9 cellular contexts compared by ENCODE assay signal in genomic region chr3:122678496-122678895, GRCh38. TPM values are rescaled to one million over a fixed set of nuclear protein-coding genes. Genes with fewer than 3 reads are reported as not detected.
DNase-seq lines count a peak whose midpoint lies in the region; ATAC-seq and TF ChIP-seq lines count a peak whose summit lies in the region.
"Had no signal": no experiment of that assay in that cellular context is flagged by ENCODE, and none has a peak within 500 bp of the region (broad histone marks: within the 10 kb centered on the region; RNA-seq: fewer than 3 reads in every experiment).

No MANE protein-coding gene starts in this region.

- peak overlapping the region; percentile 88 to 98 (median 94) for H3K4me2 ChIP-seq in BLaER1 treated with 17β-estradiol and CSF1 and Interleukin-3, amounts not matched to agents 10 nM and 100 nM
- H3K4me2 ChIP-seq in MM.1S (ENCODE audit: low read depth, low read length) = no peak overlapping the region; the same call in 1 of the 2 replicates

- peak overlapping the region in 10 of 11 experiments; percentile 81 to 93 (median 90); a peak in 18 of 22 replicates for H3K27ac ChIP-seq in BLaER1 treated with 17β-estradiol and CSF1 and Interleukin-3, amounts not matched to agents 10 nM and 100 nM
- H3K27ac ChIP-seq in MM.1S (ENCODE audit: low read length) = no peak overlapping the region

- no peak for TF ChIP-seq CTCF in MM.1S (IDR thresholded peaks at IDR 0.05; ENCODE audit: low read length)

- H3K9me3 Mint-ChIP-seq in natural killer cell treated with Interleukin-12 subunit alpha and Interleukin-12 subunit beta and Interleukin-15 and Interleukin-18, amount 100 ng/mL, for 72 hours = no peaks in the 10 kb centered on the region

- H3F3A ChIP-seq in MM.1S (ENCODE audit: insufficient read depth, low read length) = no peaks in the 10 kb centered on the region

- no peaks in the 10 kb centered on the region for H3K27me3 Mint-ChIP-seq in natural killer cell treated with Interleukin-12 subunit alpha and Interleukin-12 subunit beta and Interleukin-15 and Interleukin-18, amount 100 ng/mL, for 72 hours

- peaks cover 0 to 20% (median 5%) of the 10 kb centered on the region in 11 experiments; a peak in 8 of 22 replicates for H4K20me1 ChIP-seq in BLaER1 treated with 17β-estradiol and CSF1 and Interleukin-3, amounts not matched to agents 10 nM and 100 nM
- H4K20me1 ChIP-seq in MM.1S (ENCODE audit: insufficient read depth, low read length) = no peaks in the 10 kb centered on the region

- H3K79me2 ChIP-seq in MM.1S (ENCODE audit: low read length) = 0 out of 2 replicates have a peak, but pooled peaks cover 4% of the 10 kb centered on the region

- H3K9me2 ChIP-seq in MM.1S (replicated peaks; ENCODE audit: insufficient read depth, low read length) = no peaks in the 10 kb centered on the region

- H3K27me3 ChIP-seq in BLaER1 treated with 17β-estradiol and CSF1 and Interleukin-3, amounts not matched to agents 10 nM and 100 nM = no peaks in the 10 kb centered on the region
- H3K27me3 ChIP-seq in MM.1S (replicated peaks; ENCODE audit: insufficient read depth, low read length) = no peaks in the 10 kb centered on the region

- peaks cover 0 to under 1% (median 0%) of the 10 kb centered on the region in 11 experiments; a peak in 1 of 22 replicates for H3K36me3 ChIP-seq in BLaER1 treated with 17β-estradiol and CSF1 and Interleukin-3, amounts not matched to agents 10 nM and 100 nM
- no peaks in the 10 kb centered on the region for H3K36me3 ChIP-seq in MM.1S (replicated peaks; ENCODE audit: insufficient read depth, low read length)

- peaks cover 6 to 25% (median 12%) of the 10 kb centered on the region in 11 experiments; a peak in 16 of 22 replicates for H3K9me3 ChIP-seq in BLaER1 treated with 17β-estradiol and CSF1 and Interleukin-3, amounts not matched to agents 10 nM and 100 nM (replicated peaks in 1 of 11)
- H3K9me3 ChIP-seq in MM.1S (replicated peaks; ENCODE audit: insufficient read depth, low read length) = no peaks in the 10 kb centered on the region

- DNase-seq in MM.1S (no peak), cerebellar cortex (ENCODE audit: low spot score) (peak; percentile 6), NCI-H2227 treated with DMSO at 0.1 percent for 48 hours (lab: John Stamatoyannopoulos, UW) (no peak)
- DNase-seq in natural killer cell treated with Interleukin-12 subunit alpha and Interleukin-12 subunit beta and Interleukin-15 and Interleukin-18, amount 100 ng/mL, for 72 hours (ENCODE audit: low spot score) = no peak
- no peak for DNase-seq in stimulated activated CD4-positive, alpha-beta T cell treated with anti-CD3 and anti-CD28 coated beads, Interleukin-2, amount 100 ng/mL, for 48 hours

- H3K4me1 ChIP-seq in BLaER1 treated with 17β-estradiol and CSF1 and Interleukin-3, amounts not matched to agents 10 nM and 100 nM = peaks cover 41 to 50% (median 46%) of the 10 kb centered on the region in 10 experiments
- H3K4me1 ChIP-seq in MM.1S (ENCODE audit: low read length) = no peaks in the 10 kb centered on the region; the same call in 1 of the 2 replicates

- H3K4me3 ChIP-seq in BLaER1 treated with 17β-estradiol and CSF1 and Interleukin-3, amounts not matched to agents 10 nM and 100 nM = peak overlapping the region; percentile 76 to 86 (median 83); a peak in 10 of 20 replicates
- H3K4me3 ChIP-seq in MM.1S (ENCODE audit: low read length) = no peak overlapping the region

- H3K9ac ChIP-seq in BLaER1 treated with 17β-estradiol and CSF1 and Interleukin-3, amounts not matched to agents 10 nM and 100 nM = peak overlapping the region; percentile 12 to 92 (median 89); a peak in 20 of 22 replicates
- H3K9ac ChIP-seq in MM.1S (ENCODE audit: low read length) = no peak overlapping the region

- peaks cover 7% of the 10 kb centered on the region for H3K36me3 Mint-ChIP-seq in natural killer cell treated with Interleukin-12 subunit alpha and Interleukin-12 subunit beta and Interleukin-15 and Interleukin-18, amount 100 ng/mL, for 72 hours

- H3K4me1 Mint-ChIP-seq in natural killer cell treated with Interleukin-12 subunit alpha and Interleukin-12 subunit beta and Interleukin-15 and Interleukin-18, amount 100 ng/mL, for 72 hours (ENCODE audit: low read depth in 2 of 2) = peaks cover 47 to 54% of the 10 kb centered on the region in 2 donors

- H3K27ac Mint-ChIP-seq in natural killer cell treated with Interleukin-12 subunit alpha and Interleukin-12 subunit beta and Interleukin-15 and Interleukin-18, amount 100 ng/mL, for 72 hours = peak overlapping the region; percentile 90 to 98
- H3K27ac Mint-ChIP-seq: H9 had no signal

- no peak for ATAC-seq in natural killer cell treated with Interleukin-12 subunit alpha and Interleukin-12 subunit beta and Interleukin-15 and Interleukin-18, amount 100 ng/mL, for 72 hours
- no peak for ATAC-seq in GM19452 (IDR thresholded peaks at IDR 0.05; ENCODE audit: unreplicated experiment)
- ATAC-seq in GM21381 (IDR thresholded peaks at IDR 0.05; ENCODE audit: unreplicated experiment) = no peak

- H2AFZ ChIP-seq in MM.1S (ENCODE audit: low read length) = peak overlapping the region; percentile 66

- peak overlapping the region; percentile 40 for H3K4me3 Mint-ChIP-seq in natural killer cell treated with Interleukin-12 subunit alpha and Interleukin-12 subunit beta and Interleukin-15 and Interleukin-18, amount 100 ng/mL, for 72 hours

RNA-seq across cellular contexts. Expression of gene PARP14, which starts 2.1 kb away (rescaled TPM):
- 100 to 1,000 TPM; 142 to 143 TPM for total RNA-seq in natural killer cell treated with Interleukin-12 subunit alpha and Interleukin-12 subunit beta and Interleukin-15 and Interleukin-18, amount 100 ng/mL, for 72 hours
